In the genomic region with DNA sequence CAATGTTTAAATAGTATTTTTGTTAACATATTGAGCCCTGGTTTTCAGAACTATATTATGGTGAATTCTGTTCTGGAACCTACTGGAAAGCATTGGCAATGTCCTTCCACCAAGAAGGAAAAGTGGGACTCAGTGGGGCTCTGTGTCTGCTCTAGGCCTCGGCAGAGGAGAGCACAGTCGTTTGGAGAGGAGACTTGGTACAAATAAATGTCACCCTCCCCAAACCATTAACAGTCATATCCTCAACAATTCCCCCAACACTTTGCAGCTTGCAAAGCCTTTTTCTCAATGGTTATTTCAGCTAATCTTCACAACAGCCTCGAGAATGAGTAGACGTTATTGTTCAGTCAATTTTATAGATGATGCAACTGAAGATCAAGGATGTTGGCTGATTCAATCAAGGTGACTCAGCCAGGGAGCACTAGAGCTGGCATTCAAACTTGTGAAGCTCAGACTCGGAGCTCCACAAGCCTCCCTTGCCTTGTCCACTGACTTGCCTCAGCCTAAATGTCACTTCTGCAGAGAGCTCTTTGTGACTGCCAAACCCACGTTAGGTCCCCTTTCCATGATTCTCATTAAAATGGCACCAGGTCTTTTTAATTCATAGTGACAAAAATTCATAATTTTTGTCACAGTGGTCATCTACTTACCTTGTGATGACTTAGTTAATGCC, we compare ENCODE assay signal across 11 cellular contexts.
DNase-seq lines count a peak whose midpoint lies in the region; ATAC-seq and TF ChIP-seq lines count a peak whose summit lies in the region.
"Had no signal": no experiment of that assay in that cellular context is flagged by ENCODE, and none has a peak within 500 bp of the region (broad histone marks: within the 10 kb centered on the region; RNA-seq: fewer than 3 reads in every experiment).

No MANE protein-coding gene starts in this region.

- no peak for TF ChIP-seq CTCF in testis (IDR thresholded peaks at IDR 0.05)

- H3K27ac ChIP-seq in testis = no peak overlapping the region

- peaks cover 2% of the 10 kb centered on the region for H3K36me3 Mint-ChIP-seq in activated naive CD8-positive, alpha-beta T cell treated with anti-CD3 and anti-CD28 coated beads for 36 hours

- intact Hi-C loops in testis (cut with DNase I; ENCODE audit: low total_unique reads) = no loop called here

- TF ChIP-seq POLR2A in testis (IDR thresholded peaks at IDR 0.05) = no peak

- DNase-seq in COLO829 (ENCODE audit: low spot score) (peak; percentile 97), HPDE6-E6E7 (ENCODE audit: extremely low spot score) (peak; percentile 97), iris pigment epithelial cell (ENCODE audit: low read depth) (peak; percentile 93), testis (no peak), DMS153 (lab: John Stamatoyannopoulos, UW) (no peak)
- no peak for DNase-seq in activated naive CD8-positive, alpha-beta T cell treated with anti-CD3 and anti-CD28 coated beads for 36 hours
- DNase-seq: activated CD4-positive, alpha-beta T cell treated with anti-CD3 and anti-CD28 coated beads, Interleukin-2, amount 50 U/mL, for 48 hours; RPMI8226 had no signal

- H3K4me1 ChIP-seq in testis = no peaks in the 10 kb centered on the region

- H3K27ac Mint-ChIP-seq in activated naive CD8-positive, alpha-beta T cell treated with anti-CD3 and anti-CD28 coated beads for 36 hours = peak overlapping the region; percentile 73
- H3K27ac Mint-ChIP-seq: progenitor cell of endocrine pancreas had no signal

- peaks cover 8% of the 10 kb centered on the region for H3K4me1 Mint-ChIP-seq in activated naive CD8-positive, alpha-beta T cell treated with anti-CD3 and anti-CD28 coated beads for 36 hours

- no peak overlapping the region for H3K4me3 ChIP-seq in testis

- WGBS in testis, 2 donors = 82 to 83% methylated on average over 6 of the region's 6 CpGs

- peaks cover 4% of the 10 kb centered on the region for H3K27me3 Mint-ChIP-seq in activated naive CD8-positive, alpha-beta T cell treated with anti-CD3 and anti-CD28 coated beads for 36 hours

- no peaks in the 10 kb centered on the region for H3K27me3 ChIP-seq in testis

- no peaks in the 10 kb centered on the region for H3K9me3 ChIP-seq in testis

- H3K36me3 ChIP-seq in testis (ENCODE audit: low read depth, missing control alignments) = no peaks in the 10 kb centered on the region

- H3K9me3 Mint-ChIP-seq in activated naive CD8-positive, alpha-beta T cell treated with anti-CD3 and anti-CD28 coated beads for 36 hours = no peaks in the 10 kb centered on the region

- no peak overlapping the region for H3K4me3 Mint-ChIP-seq in activated naive CD8-positive, alpha-beta T cell treated with anti-CD3 and anti-CD28 coated beads for 36 hours

- no peak for ATAC-seq in HG02885 (IDR thresholded peaks at IDR 0.05; ENCODE audit: poor library complexity, unreplicated experiment)
- ATAC-seq in HG03175 (IDR thresholded peaks at IDR 0.05; ENCODE audit: unreplicated experiment) = no peak

Comparison
In these comparisons a context has a peak if more than half of its experiments do, and no peak if none do; other contexts are left out.
1. DNase-seq: peak in COLO829 (single experiment), HPDE6-E6E7 (single experiment) and iris pigment epithelial cell (single experiment); none in activated naive CD8-positive, alpha-beta T cell treated with anti-CD3 and anti-CD28 coated beads for 36 hours (single experiment), testis (single experiment) and DMS153 (single experiment).